ENCODE assay signal across 29 cellular contexts in genomic region chr5:122085041-122085440, GRCh38. TPM values are rescaled to one million over a fixed set of nuclear protein-coding genes. Genes with fewer than 3 reads are reported as not detected.
"Had no signal": no experiment of that assay in that cellular context is flagged by ENCODE, and none has a peak within 500 bp of the region (broad histone marks: within the 10 kb centered on the region; RNA-seq: fewer than 3 reads in every experiment).

No MANE protein-coding gene starts in this region.

- ATAC-seq: effector memory CD8-positive, alpha-beta T cell; esophagus mucosa; foreskin keratinocyte; gastrocnemius medialis; gastroesophageal sphincter; heart left ventricle; heart right ventricle had no signal

- FAIRE-seq: colon, endometrium, endothelial cell of umbilical vein, frontal cortex had no signal

- H3K4me3 Mint-ChIP-seq: dendritic cell treated with granulocyte-macrophage colony-stimulating factor and Interleukin-4, amounts not matched to agents 40 ng/mL and 50 ng/mL, for 4 days; effector memory CD8-positive, alpha-beta T cell; endodermal cell had no signal

- H3K4me1 ChIP-seq: colonic mucosa, esophagus muscularis mucosa, esophagus squamous epithelium, foreskin keratinocyte, gastrocnemius medialis, gastroesophageal sphincter had no signal

- H3K36me3 ChIP-seq: colonic mucosa, esophagus muscularis mucosa, esophagus squamous epithelium, gastrocnemius medialis, gastroesophageal sphincter, heart left ventricle, heart right ventricle had no signal

- DNase-seq: colonic mucosa; cortex of kidney; dermis blood vessel endothelial cell; dorsolateral prefrontal cortex; effector CD4-positive, alpha-beta T cell; effector CD8-positive, alpha-beta T cell; effector memory CD4-positive, alpha-beta T cell; effector memory CD8-positive, alpha-beta T cell; endodermal cell; erythroblast; esophagus squamous epithelium; foreskin fibroblast; foreskin keratinocyte; foreskin melanocyte; gastrocnemius medialis; glutamatergic neuron; head of caudate nucleus; heart left ventricle; heart right ventricle had no signal

- H3K9me3 ChIP-seq: colonic mucosa, esophagus muscularis mucosa, esophagus squamous epithelium, gastrocnemius medialis, gastroesophageal sphincter, heart left ventricle, heart right ventricle had no signal

- H3K4me3 ChIP-seq: colonic mucosa, dorsolateral prefrontal cortex, esophagus muscularis mucosa, esophagus squamous epithelium, gastrocnemius medialis, gastroesophageal sphincter, heart left ventricle, heart right ventricle had no signal

- H3K9me3 Mint-ChIP-seq: dendritic cell treated with granulocyte-macrophage colony-stimulating factor and Interleukin-4, amounts not matched to agents 40 ng/mL and 50 ng/mL, for 4 days; effector memory CD8-positive, alpha-beta T cell; endodermal cell had no signal

- H3K27ac ChIP-seq: colonic mucosa, dorsolateral prefrontal cortex, epithelial cell of prostate, esophagus muscularis mucosa, esophagus squamous epithelium, foreskin keratinocyte, gastrocnemius medialis, gastroesophageal sphincter, heart left ventricle, heart right ventricle had no signal

- H3K27me3 ChIP-seq: colonic mucosa, dorsolateral prefrontal cortex, esophagus muscularis mucosa, esophagus squamous epithelium, foreskin keratinocyte, gastrocnemius medialis, gastroesophageal sphincter, heart left ventricle, heart right ventricle had no signal

- H3K27ac Mint-ChIP-seq: dendritic cell treated with granulocyte-macrophage colony-stimulating factor and Interleukin-4, amounts not matched to agents 40 ng/mL and 50 ng/mL, for 4 days; effector memory CD8-positive, alpha-beta T cell; endodermal cell had no signal

RNA-seq across cellular contexts. Expression of gene ZNF474, which starts 44.3 kb away (rescaled TPM):
- total RNA-seq: endothelial cell of umbilical vein, epithelial cell of proximal tubule, esophagus mucosa, foreskin keratinocyte had no signal
- polyA plus RNA-seq: foreskin keratinocyte had no signal
